14 cellular contexts compared by ENCODE assay signal in genomic region chr6:169112483-169113320, GRCh38.
DNase-seq lines count a peak whose midpoint lies in the region; ATAC-seq and TF ChIP-seq lines count a peak whose summit lies in the region.
"Had no signal": no experiment of that assay in that cellular context is flagged by ENCODE, and none has a peak within 500 bp of the region (broad histone marks: within the 10 kb centered on the region; RNA-seq: fewer than 3 reads in every experiment).

No MANE protein-coding gene starts in this region.

- peaks cover 6% of the 10 kb centered on the region; the same call in 1 of the 2 replicates for H3K9me3 ChIP-seq in MG63

- DNase-seq in CD14-positive monocyte (ENCODE audit: low spot score) (no peak), NOMO-1 treated with DMSO at 0.1 percent for 48 hours (lab: John Stamatoyannopoulos, UW; ENCODE audit: unreplicated experiment) (peak; percentile 38), left ventricle myocardium superior (no peak), MG63 (no peak), NCI-H128 (lab: John Stamatoyannopoulos, UW; ENCODE audit: unreplicated experiment) (no peak)
- no peak for DNase-seq in effector CD4-positive, alpha-beta T cell
- DNase-seq: activated CD4-positive, alpha-beta T cell treated with anti-CD3 and anti-CD28 coated beads for 1 hour; effector CD8-positive, alpha-beta T cell; hypothalamus; natural killer cell; NCI-H1436; RPMI8226 had no signal

- peaks cover 20% of the 10 kb centered on the region for H3K4me1 Mint-ChIP-seq in CD14-positive monocyte
- H3K4me1 Mint-ChIP-seq: natural killer cell had no signal

- H3K4me3 ChIP-seq in MG63, result no peak overlapping the region

- H3K27me3 ChIP-seq in MG63, result no peaks in the 10 kb centered on the region

- peaks cover 5 to 17% (median 11%) of the 10 kb centered on the region in 7 donors for H3K9me3 Mint-ChIP-seq in CD14-positive monocyte
- H3K9me3 Mint-ChIP-seq: natural killer cell had no signal

- TF ChIP-seq CTCF in CD14-positive monocyte (IDR thresholded peaks at IDR 0.05), result no peak

- peak; percentile 65 for ATAC-seq in GM19467 (IDR thresholded peaks at IDR 0.05; ENCODE audit: unreplicated experiment)
- peak; percentile 83 for ATAC-seq in HG03064 (IDR thresholded peaks at IDR 0.05; ENCODE audit: low read depth, unreplicated experiment)
- ATAC-seq in left ventricle myocardium superior, result no peak
- ATAC-seq: natural killer cell had no signal

- H3K27me3 Mint-ChIP-seq in CD14-positive monocyte (ENCODE audit: low read depth in 3 of 3), result peaks cover 0 to 2% (median 0%) of the 10 kb centered on the region in 3 donors

- no peaks in the 10 kb centered on the region for H3K36me3 Mint-ChIP-seq in CD14-positive monocyte
- H3K36me3 Mint-ChIP-seq: natural killer cell had no signal

- H3K27ac Mint-ChIP-seq in CD14-positive monocyte, result peak overlapping the region in 5 of 7 donors; percentile 26 to 80 (median 58)
- H3K27ac Mint-ChIP-seq: natural killer cell had no signal

- H3K4me3 Mint-ChIP-seq in CD14-positive monocyte, result peak overlapping the region; percentile 67 to 84
- H3K4me3 Mint-ChIP-seq: natural killer cell had no signal

- H3K36me3 ChIP-seq in MG63, result no peaks in the 10 kb centered on the region

- intact Hi-C loops in CD14-positive monocyte (cut with micrococcal nuclease), result no loop called here
- intact Hi-C loops in left ventricle myocardium superior (cut with micrococcal nuclease), result no loop called here
